In genomic region chr17:45123930-45124796, GRCh38 we compare ENCODE assay signal across 1 cellular context.
TF ChIP-seq lines count a peak whose summit lies in the region.

No MANE protein-coding gene starts in this region.

TF ChIP-seq in K562, 482 proteins besides CTCF, POLR2A, EP300 and RAD21 (continues in another document):
- TF ChIP-seq FOXK1 (CRISPR knock-in tag; IDR thresholded peaks at IDR 0.05; ENCODE audit: borderline replicate concordance): no peak
- TF ChIP-seq MAFK (IDR thresholded peaks at IDR 0.05; ENCODE audit: low read length): no peak
- TF ChIP-seq TSHZ1 (CRISPR knock-in tag; IDR thresholded peaks at IDR 0.05): no peak
- TF ChIP-seq NCOA1 (IDR thresholded peaks at IDR 0.05; ENCODE audit: low read depth): peak; percentile 51; the same call in 1 of the 2 replicates
- TF ChIP-seq MCM3 (IDR thresholded peaks at IDR 0.05): no peak
- peak; percentile 88; the same call in 1 of the 2 replicates for TF ChIP-seq ZNF589 (CRISPR knock-in tag; IDR thresholded peaks at IDR 0.05; ENCODE audit: low read depth)
- TF ChIP-seq RFX7 (CRISPR knock-in tag; IDR thresholded peaks at IDR 0.05): no peak
- no peak for TF ChIP-seq ZNF408 (CRISPR knock-in tag; IDR thresholded peaks at IDR 0.05; ENCODE audit: low read depth)
- TF ChIP-seq MAX (CRISPR knock-in tag; IDR thresholded peaks at IDR 0.05): peak; percentile 68; the same call in 1 of the 2 replicates
- peak; percentile 94 for TF ChIP-seq RFX1 (IDR thresholded peaks at IDR 0.05)
- TF ChIP-seq ZBTB26 (CRISPR knock-in tag; IDR thresholded peaks at IDR 0.05): no peak
- TF ChIP-seq NCOA4 (IDR thresholded peaks at IDR 0.05; ENCODE audit: partially characterized antibody): no peak
- TF ChIP-seq GTF2F1 (IDR thresholded peaks at IDR 0.05; ENCODE audit: low read depth, low read length): no peak
- TF ChIP-seq ZNF785 (CRISPR knock-in tag; IDR thresholded peaks at IDR 0.05): no peak
- TF ChIP-seq THRA (IDR thresholded peaks at IDR 0.05): no peak
- TF ChIP-seq SPI1 (IDR thresholded peaks at IDR 0.05; ENCODE audit: borderline replicate concordance, low read depth, low read length): peak; percentile 8; the same call in 1 of the 2 replicates
- no peak for TF ChIP-seq REST (CRISPR knock-in tag; IDR thresholded peaks at IDR 0.05; ENCODE audit: low read depth)
- no peak for TF ChIP-seq PRMT5 (CRISPR knock-in tag; IDR thresholded peaks at IDR 0.05)
- TF ChIP-seq MNT (conservative IDR thresholded peaks at IDR 0.05): 0 out of 4 replicates have a peak, but pooled peaks of 1 of the 2 experiments have one; percentile 63
- peak; percentile 85 for TF ChIP-seq LEF1 (IDR thresholded peaks at IDR 0.05)
- no peak for TF ChIP-seq ZZZ3 (IDR thresholded peaks at IDR 0.05)
- TF ChIP-seq ZNF398 (CRISPR knock-in tag; IDR thresholded peaks at IDR 0.05): no peak
- peak; percentile 99 for TF ChIP-seq FOSL1 (tag; conservative IDR thresholded peaks at IDR 0.05)
- TF ChIP-seq ZNF395 (CRISPR knock-in tag; IDR thresholded peaks at IDR 0.05): peak; percentile 90
- no peak; the same call in 1 of the 2 replicates for TF ChIP-seq THAP12 (CRISPR knock-in tag; IDR thresholded peaks at IDR 0.05)
- no peak for TF ChIP-seq DNMT1 (IDR thresholded peaks at IDR 0.05)
- TF ChIP-seq FOXK2 (conservative IDR thresholded peaks at IDR 0.05 in 1 of 2, IDR thresholded peaks at IDR 0.05 in 1 of 2; ENCODE audit: low read depth in 2 of 2): peak; percentile 56 to 69; a peak in 3 of 4 replicates
- TF ChIP-seq CAMTA2 (CRISPR knock-in tag; conservative IDR thresholded peaks at IDR 0.05): no peak
- TF ChIP-seq ZNF766 (CRISPR knock-in tag; conservative IDR thresholded peaks at IDR 0.05): 0 out of 2 replicates have a peak, but pooled peaks have one; percentile 15
- peak; percentile 37 for TF ChIP-seq TAF1 (IDR thresholded peaks at IDR 0.05; ENCODE audit: control insufficient read depth, extremely low read depth, insufficient read depth, low read length, severe bottlenecking)
- TF ChIP-seq CREBBP (IDR thresholded peaks at IDR 0.05; ENCODE audit: low read depth, low read length): no peak
- no peak for TF ChIP-seq HDAC3 (IDR thresholded peaks at IDR 0.05; ENCODE audit: borderline replicate concordance, partially characterized antibody)
- no peak for TF ChIP-seq ZSCAN29 (IDR thresholded peaks at IDR 0.05)
- TF ChIP-seq ZNF512 (tag; IDR thresholded peaks at IDR 0.05): no peak
- TF ChIP-seq NFRKB (IDR thresholded peaks at IDR 0.05; ENCODE audit: low read depth): peak; percentile 84
- no peak; a peak in 1 of 4 replicates for TF ChIP-seq SRF (CRISPR knock-in tag; IDR thresholded peaks at IDR 0.05)
- TF ChIP-seq ZNF12 (CRISPR knock-in tag; IDR thresholded peaks at IDR 0.05): no peak
